Comparison of ENCODE assay signal across 20 cellular contexts in genomic region chr15:68364660-68365035, GRCh38.
DNase-seq lines count a peak whose midpoint lies in the region; ATAC-seq, FAIRE-seq and TF ChIP-seq lines count a peak whose summit lies in the region.
"Had no signal": no experiment of that assay in that cellular context is flagged by ENCODE, and none has a peak within 500 bp of the region (broad histone marks: within the 10 kb centered on the region; RNA-seq: fewer than 3 reads in every experiment).

No MANE protein-coding gene starts in this region.

- peaks cover 54 to 82% (median 72%) of the 10 kb centered on the region in 10 experiments for H3K4me1 ChIP-seq in BLaER1 treated with 17β-estradiol and CSF1 and Interleukin-3, amounts not matched to agents 10 nM and 100 nM
- H3K4me1 ChIP-seq in lung (ENCODE audit: control insufficient read depth in 2 of 2, insufficient read depth in 2 of 2, low read length in 2 of 2) (peaks cover 19 to 25% of the 10 kb centered on the region in 2 donors), spleen (peaks cover 7 to 79% (median 48%) of the 10 kb centered on the region in 6 donors), MM.1S (ENCODE audit: low read length) (no peaks in the 10 kb centered on the region)

- H3K79me2 ChIP-seq in MM.1S (ENCODE audit: low read length), result no peaks in the 10 kb centered on the region

- H3K9me3 ChIP-seq in BLaER1 treated with 17β-estradiol and CSF1 and Interleukin-3, amounts not matched to agents 10 nM and 100 nM (replicated peaks in 1 of 11), result no peaks in the 10 kb centered on the region
- H3K9me3 ChIP-seq in lung (ENCODE audit: control insufficient read depth in 2 of 2, insufficient read depth in 1 of 2, low read length in 1 of 2) (no peaks in the 10 kb centered on the region), spleen (no peaks in the 10 kb centered on the region), MM.1S (replicated peaks; ENCODE audit: insufficient read depth, low read length) (no peaks in the 10 kb centered on the region)
- H3K9me3 ChIP-seq: mucosa of descending colon had no signal

- no peaks in the 10 kb centered on the region for H3K36me3 ChIP-seq in BLaER1 treated with 17β-estradiol and CSF1 and Interleukin-3, amounts not matched to agents 10 nM and 100 nM
- H3K36me3 ChIP-seq in lung (ENCODE audit: control insufficient read depth in 2 of 2, insufficient read depth in 2 of 2, low read length in 2 of 2) (no peaks in the 10 kb centered on the region), spleen (no peaks in the 10 kb centered on the region), MM.1S (replicated peaks; ENCODE audit: insufficient read depth, low read length) (no peaks in the 10 kb centered on the region)

- no peaks in the 10 kb centered on the region for H3K9me3 Mint-ChIP-seq in activated naive CD8-positive, alpha-beta T cell treated with anti-CD3 and anti-CD28 coated beads, Interleukin-2, amount 50 U/mL, for 24 hours

- no peak overlapping the region for H3K4me3 ChIP-seq in BLaER1 treated with 17β-estradiol and CSF1 and Interleukin-3, amounts not matched to agents 10 nM and 100 nM
- no peak overlapping the region for H3K4me3 ChIP-seq in lung
- no peak overlapping the region for H3K4me3 ChIP-seq in spleen
- H3K4me3 ChIP-seq in MM.1S (ENCODE audit: low read length), result no peak overlapping the region
- H3K4me3 ChIP-seq: mucosa of descending colon had no signal

- intact Hi-C loops in spleen (cut with DNase I; ENCODE audit: low total_unique reads), result no loop called here

- no peak for FAIRE-seq in H54 (lab: Jason Lieb, UNC)
- FAIRE-seq: endometrium had no signal

- H3K4me3 Mint-ChIP-seq in activated naive CD8-positive, alpha-beta T cell treated with anti-CD3 and anti-CD28 coated beads, Interleukin-2, amount 50 U/mL, for 24 hours, result no peak overlapping the region
- H3K4me3 Mint-ChIP-seq: activated CD8-positive, alpha-beta memory T cell treated with anti-CD3 and anti-CD28 coated beads, Interleukin-2, amount 10 ng/mL, durations not matched to agents 7 days and 5 days had no signal

- H3K9me2 ChIP-seq in MM.1S (replicated peaks; ENCODE audit: insufficient read depth, low read length), result no peaks in the 10 kb centered on the region

- peaks cover 8% of the 10 kb centered on the region for H3K4me1 Mint-ChIP-seq in activated naive CD8-positive, alpha-beta T cell treated with anti-CD3 and anti-CD28 coated beads, Interleukin-2, amount 50 U/mL, for 24 hours

- H3K27ac ChIP-seq in BLaER1 treated with 17β-estradiol and CSF1 and Interleukin-3, amounts not matched to agents 10 nM and 100 nM, result peak overlapping the region in 9 of 11 experiments; percentile 39 to 88 (median 75); a peak in 19 of 22 replicates
- H3K27ac ChIP-seq in lung (ENCODE audit: low read depth in 1 of 2, low read length in 1 of 2) (peak overlapping the region; percentile 49 to 62), spleen (peak overlapping the region in 5 of 8 donors; percentile 35 to 63 (median 54)), MM.1S (ENCODE audit: low read length) (no peak overlapping the region)

- no peaks in the 10 kb centered on the region for H3K27me3 ChIP-seq in BLaER1 treated with 17β-estradiol and CSF1 and Interleukin-3, amounts not matched to agents 10 nM and 100 nM
- no peaks in the 10 kb centered on the region for H3K27me3 ChIP-seq in lung (ENCODE audit: control insufficient read depth, insufficient read depth)
- no peaks in the 10 kb centered on the region for H3K27me3 ChIP-seq in spleen (replicated peaks in 1 of 7)
- H3K27me3 ChIP-seq in MM.1S (replicated peaks; ENCODE audit: insufficient read depth, low read length), result no peaks in the 10 kb centered on the region

- H4K20me1 ChIP-seq in BLaER1 treated with 17β-estradiol and CSF1 and Interleukin-3, amounts not matched to agents 10 nM and 100 nM, result no peaks in the 10 kb centered on the region
- no peaks in the 10 kb centered on the region for H4K20me1 ChIP-seq in MM.1S (ENCODE audit: insufficient read depth, low read length)

- 67 to 82% methylated on average over 8 to 11 of the region's 11 CpGs for WGBS in lung, 2 donors
- WGBS in spleen, 5 donors, result 60 to 83% (median 75%) methylated on average over 8 to 11 of the region's 11 CpGs

- peak overlapping the region in 8 of 11 experiments; percentile 5 to 80 (median 72); a peak in 13 of 22 replicates for H3K9ac ChIP-seq in BLaER1 treated with 17β-estradiol and CSF1 and Interleukin-3, amounts not matched to agents 10 nM and 100 nM
- H3K9ac ChIP-seq in MM.1S (ENCODE audit: low read length), result no peak overlapping the region

- no peaks in the 10 kb centered on the region for H3K36me3 Mint-ChIP-seq in activated naive CD8-positive, alpha-beta T cell treated with anti-CD3 and anti-CD28 coated beads, Interleukin-2, amount 50 U/mL, for 24 hours (ENCODE audit: low read depth)
- H3K36me3 Mint-ChIP-seq: activated CD8-positive, alpha-beta memory T cell treated with anti-CD3 and anti-CD28 coated beads, Interleukin-2, amount 10 ng/mL, durations not matched to agents 7 days and 5 days; CD4-positive, alpha-beta memory T cell had no signal

- TF ChIP-seq CTCF in lung (IDR thresholded peaks at IDR 0.05; ENCODE audit: control extremely low read depth, extremely low read depth) (no peak), spleen (IDR thresholded peaks at IDR 0.05 in 8 of 11, conservative IDR thresholded peaks at IDR 0.05 in 3 of 11) (no peak), MM.1S (IDR thresholded peaks at IDR 0.05; ENCODE audit: low read length) (no peak)

- TF ChIP-seq POLR2A in spleen (IDR thresholded peaks at IDR 0.05) (no peak), H54 (IDR thresholded peaks at IDR 0.05; ENCODE audit: low read depth, low read length) (no peak)

- H3K4me2 ChIP-seq in BLaER1 treated with 17β-estradiol and CSF1 and Interleukin-3, amounts not matched to agents 10 nM and 100 nM, result peak overlapping the region; percentile 80 to 98 (median 90)
- no peak overlapping the region for H3K4me2 ChIP-seq in MM.1S (ENCODE audit: low read depth, low read length)

- no peak overlapping the region for H2AFZ ChIP-seq in MM.1S (ENCODE audit: low read length)

- H3K27me3 Mint-ChIP-seq in activated naive CD8-positive, alpha-beta T cell treated with anti-CD3 and anti-CD28 coated beads, Interleukin-2, amount 50 U/mL, for 24 hours, result peaks cover 5% of the 10 kb centered on the region

- H3K27ac Mint-ChIP-seq in activated naive CD8-positive, alpha-beta T cell treated with anti-CD3 and anti-CD28 coated beads, Interleukin-2, amount 50 U/mL, for 24 hours, result peak overlapping the region; percentile 50
- H3K27ac Mint-ChIP-seq: activated CD8-positive, alpha-beta memory T cell treated with anti-CD3 and anti-CD28 coated beads, Interleukin-2, amount 10 ng/mL, durations not matched to agents 7 days and 5 days had no signal

- no peaks in the 10 kb centered on the region for H3F3A ChIP-seq in MM.1S (ENCODE audit: insufficient read depth, low read length)

- DNase-seq in activated naive CD8-positive, alpha-beta T cell treated with anti-CD3 and anti-CD28 coated beads, Interleukin-2, amount 50 U/mL, for 24 hours, result no peak
- DNase-seq in lung (ENCODE audit: low spot score) (no peak), spleen (no peak), MM.1S (no peak), H54 (ENCODE audit: insufficient read length, low spot score) (no peak)
- DNase-seq in activated effector memory CD4-positive, alpha-beta T cell treated with anti-CD3 and anti-CD28 coated beads, Interleukin-2, amount 50 U/mL, for 16 hours, result no peak
- DNase-seq: activated CD4-positive, CD25-positive, alpha-beta regulatory T cell; activated CD8-positive, alpha-beta memory T cell treated with anti-CD3 and anti-CD28 coated beads, Interleukin-2, amount 10 ng/mL, durations not matched to agents 7 days and 5 days; activated gamma-delta T cell treated with Interleukin-2 at 50 U/mL for 16 hours; CD4-positive, alpha-beta memory T cell; DMS53; mucosa of descending colon; NCI-H1436; NCI-H2171 treated with DMSO at 0.1 percent for 48 hours; stimulated activated CD4-positive, alpha-beta T cell treated with anti-CD3 and anti-CD28 coated beads, Interleukin-4, amount 100 ng/mL, for 4 hours; T-helper 9 cell; trophoblast cell had no signal

- ATAC-seq in activated naive CD8-positive, alpha-beta T cell treated with anti-CD3 and anti-CD28 coated beads, Interleukin-2, amount 50 U/mL, for 24 hours, result no peak
- ATAC-seq in lung (ENCODE audit: insufficient read depth, low FRiP score), result no peak
- no peak for ATAC-seq in GM21528 (IDR thresholded peaks at IDR 0.05; ENCODE audit: low FRiP score, unreplicated experiment)
- ATAC-seq: activated CD8-positive, alpha-beta memory T cell treated with anti-CD3 and anti-CD28 coated beads, Interleukin-2, amount 10 ng/mL, durations not matched to agents 7 days and 5 days; mucosa of descending colon had no signal
